Comparison of ENCODE assay signal across 10 cellular contexts in the genomic region with DNA sequence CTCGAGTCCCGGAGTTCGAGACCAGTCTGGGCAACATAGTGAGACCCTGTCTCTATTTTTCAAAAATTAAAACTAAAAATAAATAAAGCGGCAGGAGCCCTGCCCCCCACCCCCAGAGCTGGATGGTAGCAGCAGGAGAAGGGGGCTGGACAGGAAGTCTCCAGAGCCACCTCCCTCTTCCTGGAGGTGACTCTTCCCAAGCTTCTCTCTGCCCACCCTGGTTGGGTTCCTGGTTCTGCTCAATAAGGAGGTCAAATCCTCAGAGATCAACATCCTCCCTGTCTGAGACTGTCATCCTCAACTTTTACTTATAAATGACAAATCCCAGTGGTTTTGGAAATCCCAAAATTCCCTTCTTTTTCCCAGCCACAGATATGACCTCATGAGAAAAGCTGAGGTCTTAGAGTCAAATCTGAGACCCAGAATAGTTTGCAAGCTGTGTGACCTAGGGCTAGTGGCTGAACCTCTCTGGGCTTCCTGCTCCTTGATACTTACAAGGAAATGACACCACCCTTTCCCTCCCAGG. TPM values are rescaled to one million over a fixed set of nuclear protein-coding genes. Genes with fewer than 3 reads are reported as not detected.
A peak's percentile ranks its signal among the peaks of the same experiment; 100 is the strongest.
DNase-seq lines count a peak whose midpoint lies in the region; ATAC-seq, FAIRE-seq and TF ChIP-seq lines count a peak whose summit lies in the region.
"Had no signal": no experiment of that assay in that cellular context is flagged by ENCODE, and none has a peak within 500 bp of the region (broad histone marks: within the 10 kb centered on the region; RNA-seq: fewer than 3 reads in every experiment).

No MANE protein-coding gene starts in this region.

- peak overlapping the region in 1 of 10 donors; percentile 80 for H3K4me3 Mint-ChIP-seq in naive thymus-derived CD4-positive, alpha-beta T cell

- H3K79me2 ChIP-seq in endothelial cell of umbilical vein (ENCODE audit: control insufficient read depth, insufficient read depth, low read length), result no peaks in the 10 kb centered on the region

- peak overlapping the region; percentile 80 for H3K27ac ChIP-seq in endothelial cell of umbilical vein (ENCODE audit: insufficient read depth, low read depth, low read length)
- H3K27ac ChIP-seq in naive thymus-derived CD4-positive, alpha-beta T cell (ENCODE audit: low read depth, low read length), result no peak overlapping the region

- H3K4me3 ChIP-seq in AG04449 (ENCODE audit: low read depth, low read length) (peak overlapping the region; percentile 61), endothelial cell of umbilical vein (replicated peaks in 1 of 3; ENCODE audit: insufficient read depth in 1 of 3, low read depth in 1 of 3, low read length in 3 of 3) (peak overlapping the region in 2 of 3 experiments; percentile 36 to 40)
- peak overlapping the region; percentile 7 for H3K4me3 ChIP-seq in naive thymus-derived CD4-positive, alpha-beta T cell (ENCODE audit: low read length)

- BruUV-seq in endothelial cell of umbilical vein (replicated peaks; lab: Mats Ljungman, UMichigan), result TSS peak; percentile 60

- H3K27ac Mint-ChIP-seq in naive thymus-derived CD4-positive, alpha-beta T cell, result peak overlapping the region in 4 of 9 donors; percentile 10 to 92 (median 76)

- H3K4me1 ChIP-seq in endothelial cell of umbilical vein (ENCODE audit: control insufficient read depth, extremely low read depth, insufficient read depth, low read length), result peaks cover 41% of the 10 kb centered on the region
- H3K4me1 ChIP-seq in naive thymus-derived CD4-positive, alpha-beta T cell (ENCODE audit: control insufficient read depth in 2 of 2, insufficient read depth in 2 of 2, low read length in 2 of 2), result peaks cover 14 to 63% of the 10 kb centered on the region in 2 donors

- H3K9me3 ChIP-seq in endothelial cell of umbilical vein (replicated peaks; ENCODE audit: control insufficient read depth, insufficient read depth, low read length), result no peaks in the 10 kb centered on the region
- no peaks in the 10 kb centered on the region for H3K9me3 ChIP-seq in naive thymus-derived CD4-positive, alpha-beta T cell (ENCODE audit: control insufficient read depth in 2 of 3, low read length in 3 of 3)

- POLR2A ChIA-PET in AG04449 (lab: Yijun Ruan, JAX) (interaction anchor here (1.0 kb wide), 1 partner anchor 12 kb away, joined by 3 read pairs; no protein-coding TSS in a partner anchor), endothelial cell of umbilical vein (lab: Charles Lee) (interaction anchor here (1.1 to 1.3 kb wide), 2 partner anchors 9 to 10 kb away, joined by 3 read pairs; no protein-coding TSS in a partner anchor)
- POLR2A ChIA-PET in naive thymus-derived CD4-positive, alpha-beta T cell (lab: Charles Lee), result no interaction called here

- TF ChIP-seq CTCF in AG04449 (IDR thresholded peaks at IDR 0.05; ENCODE audit: insufficient read depth, low read length, missing control alignments) (no peak), endothelial cell of umbilical vein (IDR thresholded peaks at IDR 0.05; ENCODE audit: extremely low read depth in 1 of 2, insufficient read depth in 1 of 2, low read depth in 1 of 2, low read length in 2 of 2) (no peak)

- FAIRE-seq in endothelial cell of umbilical vein (lab: Jason Lieb, UNC), result no peak

- no peak for ATAC-seq in naive thymus-derived CD4-positive, alpha-beta T cell
- ATAC-seq in HG02981 (IDR thresholded peaks at IDR 0.05; ENCODE audit: unreplicated experiment), result no peak
- ATAC-seq in HG03135 (IDR thresholded peaks at IDR 0.05; ENCODE audit: unreplicated experiment), result no peak
- ATAC-seq in GM18861 (IDR thresholded peaks at IDR 0.05; ENCODE audit: unreplicated experiment), result no peak

- peaks cover 11 to 51% (median 27%) of the 10 kb centered on the region in 7 donors for H3K4me1 Mint-ChIP-seq in naive thymus-derived CD4-positive, alpha-beta T cell

- peaks cover 0 to 13% (median 4%) of the 10 kb centered on the region in 5 donors for H3K36me3 Mint-ChIP-seq in naive thymus-derived CD4-positive, alpha-beta T cell

- TF ChIP-seq POLR2A in endothelial cell of umbilical vein (IDR thresholded peaks at IDR 0.05; ENCODE audit: low read depth, low read length), result no peak

- H3K27me3 Mint-ChIP-seq in naive thymus-derived CD4-positive, alpha-beta T cell, result no peaks in the 10 kb centered on the region

- intact Hi-C loops in endothelial cell of umbilical vein (cut with micrococcal nuclease), result no loop called here
- intact Hi-C loops in naive thymus-derived CD4-positive, alpha-beta T cell (cut with micrococcal nuclease), result loop anchor here in 1 of 2 donors (1.0 kb wide), 1 partner anchor 7 kb away; no protein-coding TSS in a partner anchor

- peak overlapping the region; percentile 66 for H3K9ac ChIP-seq in endothelial cell of umbilical vein (replicated peaks; ENCODE audit: extremely low read depth, insufficient read depth, low read length)

- H2AFZ ChIP-seq in endothelial cell of umbilical vein (ENCODE audit: low read depth, low read length), result no peak overlapping the region

- H3K36me3 ChIP-seq in endothelial cell of umbilical vein (ENCODE audit: control insufficient read depth in 2 of 2, extremely low read depth in 1 of 2, insufficient read depth in 2 of 2, low read length in 2 of 2), result no peaks in the 10 kb centered on the region
- no peaks in the 10 kb centered on the region for H3K36me3 ChIP-seq in naive thymus-derived CD4-positive, alpha-beta T cell (ENCODE audit: control insufficient read depth in 2 of 3, insufficient read depth in 3 of 3, low read length in 3 of 3)

- no peaks in the 10 kb centered on the region for H3K9me3 Mint-ChIP-seq in naive thymus-derived CD4-positive, alpha-beta T cell
- H3K9me3 Mint-ChIP-seq: activated T-cell treated with anti-CD3 and anti-CD28 coated beads, Interleukin-2, amount 50 U/mL, for 4 hours had no signal

- DNase-seq in AG04449 (ENCODE audit: low read depth, low spot score), result no peak
- peak; percentile 36 for DNase-seq in OCI-M1 (lab: John Stamatoyannopoulos, UW)
- DNase-seq in endothelial cell of umbilical vein (ENCODE audit: low read depth, low spot score), result peak; percentile 37
- no peak for DNase-seq in naive thymus-derived CD4-positive, alpha-beta T cell
- DNase-seq in NCI-H1694 (lab: John Stamatoyannopoulos, UW), result no peak
- DNase-seq: activated T-cell treated with anti-CD3 and anti-CD28 coated beads, Interleukin-2, amount 50 U/mL, for 4 hours; NCI-H345 had no signal

- dilution Hi-C loops in endothelial cell of umbilical vein (cut with MboI; ENCODE audit: extremely low pct_ligation_motif_present, low sequenced_read_pairs), result no loop called here

- no peaks in the 10 kb centered on the region for H3K27me3 ChIP-seq in endothelial cell of umbilical vein (ENCODE audit: control insufficient read depth in 2 of 2, insufficient read depth in 2 of 2, low read length in 2 of 2)
- no peaks in the 10 kb centered on the region for H3K27me3 ChIP-seq in naive thymus-derived CD4-positive, alpha-beta T cell (ENCODE audit: control insufficient read depth in 2 of 2, insufficient read depth in 2 of 2, low read length in 2 of 2)

- CTCF ChIA-PET in AG04449 (lab: Yijun Ruan, JAX) (interaction anchor here (0.6 to 6.3 kb wide), 6 partner anchors 9 to 21 kb away, joined by 3 to 72 read pairs (median 8); no protein-coding TSS in a partner anchor), endothelial cell of umbilical vein (lab: Charles Lee) (interaction anchor here (0.8 to 5.1 kb wide), 5 partner anchors 10 to 22 kb away, joined by 3 to 48 read pairs (median 4); no protein-coding TSS in a partner anchor)
- CTCF ChIA-PET in naive thymus-derived CD4-positive, alpha-beta T cell (lab: Charles Lee), result interaction anchor here (0.6 to 1.6 kb wide), 2 partner anchors 11 to 22 kb away, joined by 3 to 6 read pairs; no protein-coding TSS in a partner anchor

- H3K4me2 ChIP-seq in endothelial cell of umbilical vein (ENCODE audit: insufficient read depth, low read length), result peak overlapping the region; percentile 54

- H4K20me1 ChIP-seq in endothelial cell of umbilical vein (replicated peaks; ENCODE audit: control insufficient read depth, extremely low read depth, insufficient read depth, low read length), result no peaks in the 10 kb centered on the region

- H3K9me1 ChIP-seq in endothelial cell of umbilical vein (replicated peaks; ENCODE audit: control insufficient read depth, extremely low read depth, insufficient read depth, low read length), result no peaks in the 10 kb centered on the region

RNA-seq across cellular contexts. Expression of a gene that starts 1.0 kb away (rescaled TPM):
- total RNA-seq in endothelial cell of umbilical vein, result 27.6 and 31.5 TPM in 2 replicates
- 20.2 and 23.6 TPM in 2 replicates for polyA plus RNA-seq in endothelial cell of umbilical vein
- 13.0 and 13.9 TPM in 2 replicates for polyA plus RNA-seq in endothelial cell of umbilical vein (2011; cell fraction: cytosol; rRNA removed)
- 21.5 and 22.1 TPM in 2 replicates for polyA plus RNA-seq in endothelial cell of umbilical vein (2011; cell fraction: nucleus; rRNA removed)
- 10.6 and 12.3 TPM in 2 replicates for polyA plus RNA-seq in endothelial cell of umbilical vein (2012)
- polyA minus RNA-seq in endothelial cell of umbilical vein, result 9.3 and 12.7 TPM in 2 replicates
- 24.2 TPM for polyA minus RNA-seq in endothelial cell of umbilical vein (2011; cell fraction: cytosol; rRNA and poly(A)+ RNA removed)
- 7.0 and 7.6 TPM in 2 replicates for polyA minus RNA-seq in endothelial cell of umbilical vein (2011; cell fraction: nucleus; rRNA and poly(A)+ RNA removed)
- 10 to 100 TPM; 12.4 to 27.6 (median 20.2) TPM for total RNA-seq in naive thymus-derived CD4-positive, alpha-beta T cell
- 1 to 10 TPM; 1.1 to 2.4 TPM for polyA plus RNA-seq in naive thymus-derived CD4-positive, alpha-beta T cell

RNA-seq across cellular contexts. Expression of a gene that starts 25.2 kb away (rescaled TPM):
- not detected in 2 replicates for total RNA-seq in endothelial cell of umbilical vein
- not detected in 2 replicates for polyA plus RNA-seq in endothelial cell of umbilical vein
- not detected in 2 replicates for polyA plus RNA-seq in endothelial cell of umbilical vein (2011; cell fraction: cytosol; rRNA removed)
- polyA plus RNA-seq in endothelial cell of umbilical vein (2011; cell fraction: nucleus; rRNA removed), result not detected in 2 replicates
- not detected in 2 replicates for polyA plus RNA-seq in endothelial cell of umbilical vein (2012)
- not detected in 2 replicates for polyA minus RNA-seq in endothelial cell of umbilical vein
- polyA minus RNA-seq in endothelial cell of umbilical vein (2011; cell fraction: cytosol; rRNA and poly(A)+ RNA removed), result not detected
- not detected in 2 replicates for polyA minus RNA-seq in endothelial cell of umbilical vein (2011; cell fraction: nucleus; rRNA and poly(A)+ RNA removed)
- 10 to 100 TPM in 2 of 5 experiments, 1 to 10 TPM in 3; 3.9 to 30.4 (median 6.4) TPM for total RNA-seq in naive thymus-derived CD4-positive, alpha-beta T cell
- 1 to 10 TPM; 5.8 to 9.5 TPM for polyA plus RNA-seq in naive thymus-derived CD4-positive, alpha-beta T cell

RNA-seq across cellular contexts. Expression of a gene that starts 37.3 kb away (rescaled TPM):
- total RNA-seq in endothelial cell of umbilical vein, result not detected in 2 replicates
- polyA plus RNA-seq in endothelial cell of umbilical vein, result 0.01 and 0.10 TPM in 2 replicates
- not detected in 2 replicates for polyA plus RNA-seq in endothelial cell of umbilical vein (2011; cell fraction: cytosol; rRNA removed)
- not detected in 2 replicates for polyA plus RNA-seq in endothelial cell of umbilical vein (2011; cell fraction: nucleus; rRNA removed)
- polyA plus RNA-seq in endothelial cell of umbilical vein (2012), result not detected in 2 replicates
- polyA minus RNA-seq in endothelial cell of umbilical vein, result not detected in 2 replicates
- not detected for polyA minus RNA-seq in endothelial cell of umbilical vein (2011; cell fraction: cytosol; rRNA and poly(A)+ RNA removed)
- polyA minus RNA-seq in endothelial cell of umbilical vein (2011; cell fraction: nucleus; rRNA and poly(A)+ RNA removed), result not detected in 2 replicates
- 100 to 1,000 TPM in 2 of 5 experiments, 10 to 100 TPM in 3; 14.3 to 209 (median 44.1) TPM for total RNA-seq in naive thymus-derived CD4-positive, alpha-beta T cell
- polyA plus RNA-seq in naive thymus-derived CD4-positive, alpha-beta T cell, result 10 to 100 TPM; 13.6 to 20.2 TPM

RNA-seq across cellular contexts. Expression of a gene that starts 57.0 kb away (rescaled TPM):
- 111 and 122 TPM in 2 replicates for total RNA-seq in endothelial cell of umbilical vein
- polyA plus RNA-seq in endothelial cell of umbilical vein, result 181 and 196 TPM in 2 replicates
- polyA plus RNA-seq in endothelial cell of umbilical vein (2011; cell fraction: cytosol; rRNA removed), result 128 and 131 TPM in 2 replicates
- polyA plus RNA-seq in endothelial cell of umbilical vein (2011; cell fraction: nucleus; rRNA removed), result 62.5 and 70.8 TPM in 2 replicates
- 122 and 165 TPM in 2 replicates for polyA plus RNA-seq in endothelial cell of umbilical vein (2012)
- polyA minus RNA-seq in endothelial cell of umbilical vein, result 92.2 and 107 TPM in 2 replicates
- polyA minus RNA-seq in endothelial cell of umbilical vein (2011; cell fraction: cytosol; rRNA and poly(A)+ RNA removed), result not detected
- polyA minus RNA-seq in endothelial cell of umbilical vein (2011; cell fraction: nucleus; rRNA and poly(A)+ RNA removed), result 21.8 and 27.2 TPM in 2 replicates
- total RNA-seq in naive thymus-derived CD4-positive, alpha-beta T cell, result 100 to 1,000 TPM; 263 to 886 (median 301) TPM
- 100 to 1,000 TPM; 838 to 852 TPM for polyA plus RNA-seq in naive thymus-derived CD4-positive, alpha-beta T cell

Comparison
In these comparisons a context has a peak if more than half of its experiments do, and no peak if none do; other contexts are left out.
1. DNase-seq: peak in OCI-M1 (single experiment) and endothelial cell of umbilical vein (single experiment); none in AG04449 (single experiment), naive thymus-derived CD4-positive, alpha-beta T cell (0 of 9) and NCI-H1694 (single experiment).
2. H3K4me3 ChIP-seq: peak in every context shown above with its lines; median percentile 61 in AG04449; 38 in endothelial cell of umbilical vein; 7 in naive thymus-derived CD4-positive, alpha-beta T cell.
3. RNA of a gene that starts 37.3 kb away (total RNA-seq): 14.3 to 209 TPM in naive thymus-derived CD4-positive, alpha-beta T cell; not detected in endothelial cell of umbilical vein; every median in the first group is over 10 times any median in the second.